1 cellular context compared by ENCODE assay signal in the genomic region with DNA sequence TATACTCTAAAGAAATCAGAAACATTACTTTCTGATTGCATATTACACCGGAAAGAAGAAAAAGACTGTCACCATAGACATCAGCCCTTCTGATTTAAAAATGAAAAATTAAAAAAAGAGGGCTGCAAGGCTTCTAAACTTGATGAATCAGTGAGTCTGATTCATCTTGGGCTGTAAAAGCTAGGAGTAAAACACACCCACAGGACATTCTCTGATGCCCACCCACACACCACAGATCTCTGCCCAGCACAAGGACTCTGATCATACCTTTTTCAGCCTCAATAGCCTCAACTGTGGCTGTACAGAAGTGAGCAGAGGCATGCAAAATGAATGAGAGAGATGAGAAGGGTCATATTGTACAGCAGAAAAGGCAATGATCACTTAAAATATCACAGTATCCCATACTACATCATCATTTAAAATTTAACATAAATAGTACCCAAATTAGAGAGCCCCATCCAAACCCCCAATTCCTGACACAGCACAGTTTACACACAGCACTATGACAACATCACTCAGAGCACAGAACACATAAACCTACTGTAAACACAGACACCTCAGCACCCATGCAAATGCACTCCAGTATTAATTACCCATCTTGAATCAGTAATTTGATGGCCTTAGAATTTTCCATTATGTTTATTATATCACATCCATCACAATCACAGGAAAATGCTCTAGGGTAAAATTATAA.
A peak's percentile ranks its signal among the peaks of the same experiment; 100 is the strongest.
TF ChIP-seq lines count a peak whose summit lies in the region.

No MANE protein-coding gene starts in this region.

TF ChIP-seq in endothelial cell of umbilical vein, 7 proteins besides CTCF, POLR2A, EP300 and RAD21:
- TF ChIP-seq, protein P1, sequence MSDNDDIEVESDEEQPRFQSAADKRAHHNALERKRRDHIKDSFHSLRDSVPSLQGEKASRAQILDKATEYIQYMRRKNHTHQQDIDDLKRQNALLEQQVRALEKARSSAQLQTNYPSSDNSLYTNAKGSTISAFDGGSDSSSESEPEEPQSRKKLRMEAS (IDR thresholded peaks at IDR 0.05; ENCODE audit: insufficient read depth, insufficient read length) = no peak
- peak; percentile 24 for TF ChIP-seq FOS (IDR thresholded peaks at IDR 0.05; ENCODE audit: borderline replicate concordance, insufficient read depth, low read length)
- no peak for TF ChIP-seq POLR2AphosphoS5 (IDR thresholded peaks at IDR 0.05; ENCODE audit: insufficient read depth, low read depth, low read length)
- no peak for TF ChIP-seq GATA2 (IDR thresholded peaks at IDR 0.05; ENCODE audit: insufficient read depth, insufficient read length, low read depth, low read length)
